In the genomic region with DNA sequence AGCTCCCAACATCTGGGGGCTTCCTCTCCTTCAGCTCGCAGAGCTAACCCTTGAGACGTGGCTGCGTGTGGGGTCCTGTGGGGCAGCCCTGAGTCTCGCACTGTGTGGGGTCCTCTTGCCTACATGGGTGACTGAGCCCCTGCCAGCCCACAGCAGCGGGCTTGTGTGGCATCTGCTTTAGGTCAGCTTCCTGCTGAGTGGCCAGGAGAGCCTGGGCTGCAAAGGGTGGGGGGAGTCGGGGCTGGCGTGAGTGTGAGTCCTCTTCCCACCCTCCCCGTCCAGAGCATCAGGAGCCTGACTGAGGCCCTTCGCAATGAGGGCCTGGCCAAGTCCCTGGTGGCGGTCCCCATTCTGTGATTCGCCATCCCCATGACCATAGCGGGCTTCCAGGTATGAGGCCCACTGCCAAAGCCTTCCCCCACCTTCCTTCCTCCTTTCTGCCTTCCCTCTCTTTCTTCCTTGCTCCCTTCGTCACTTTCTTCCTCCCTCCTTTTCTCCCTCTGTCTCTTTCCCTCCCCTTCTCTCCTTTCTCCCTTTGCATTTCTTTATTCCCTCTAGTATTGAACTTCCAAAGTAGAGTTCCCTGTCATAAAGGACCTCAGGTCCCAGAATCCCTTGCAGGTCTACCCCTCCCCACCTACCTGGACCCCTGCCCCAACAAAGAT, we compare ENCODE assay signal across 27 cellular contexts.
"Had no signal": no experiment of that assay in that cellular context is flagged by ENCODE, and none has a peak within 500 bp of the region (broad histone marks: within the 10 kb centered on the region; RNA-seq: fewer than 3 reads in every experiment).

No MANE protein-coding gene starts in this region.

- H3K36me3 ChIP-seq: colonic mucosa, esophagus squamous epithelium, gastrocnemius medialis, heart right ventricle, left lung, lower lobe of right lung had no signal

- H3K4me1 Mint-ChIP-seq: endodermal cell had no signal

- ATAC-seq: effector memory CD8-positive, alpha-beta T cell; esophagus mucosa; gastrocnemius medialis; heart right ventricle; left cardiac atrium; left lung; left ventricle myocardium superior; lower lobe of right lung; mucosa of descending colon had no signal

- H3K27ac Mint-ChIP-seq: dendritic cell treated with granulocyte-macrophage colony-stimulating factor and Interleukin-4, amounts not matched to agents 40 ng/mL and 50 ng/mL, for 4 days; effector memory CD8-positive, alpha-beta T cell; endodermal cell; mesothelial cell of epicardium had no signal

- H3K36me3 Mint-ChIP-seq: mesothelial cell of epicardium had no signal

- H3K4me3 Mint-ChIP-seq: dendritic cell treated with granulocyte-macrophage colony-stimulating factor and Interleukin-4, amounts not matched to agents 40 ng/mL and 50 ng/mL, for 4 days; effector memory CD8-positive, alpha-beta T cell; endodermal cell; mesothelial cell of epicardium had no signal

- H3K9me3 Mint-ChIP-seq: dendritic cell treated with granulocyte-macrophage colony-stimulating factor and Interleukin-4, amounts not matched to agents 40 ng/mL and 50 ng/mL, for 4 days; effector memory CD8-positive, alpha-beta T cell; endodermal cell; mesothelial cell of epicardium had no signal

- H3K4me3 ChIP-seq: colonic mucosa, esophagus squamous epithelium, gastrocnemius medialis, heart right ventricle, left lung, lower lobe of right lung, mucosa of descending colon had no signal

- H3K27ac ChIP-seq: colonic mucosa, epithelial cell of prostate, esophagus squamous epithelium, gastrocnemius medialis, heart right ventricle, left lung, lower lobe of right lung had no signal

- H3K9me3 ChIP-seq: colonic mucosa, esophagus squamous epithelium, gastrocnemius medialis, heart right ventricle, left lung, lower lobe of right lung, mucosa of descending colon had no signal

- H3K27me3 ChIP-seq: colonic mucosa, gastrocnemius medialis, heart right ventricle, left lung had no signal

- FAIRE-seq: endometrium, islet of Langerhans, keratinocyte had no signal

- DNase-seq: colonic mucosa; cortex of kidney; effector CD8-positive, alpha-beta T cell; effector memory CD8-positive, alpha-beta T cell; endodermal cell; erythroblast; esophagus squamous epithelium; foreskin fibroblast; foreskin melanocyte; gastrocnemius medialis; glutamatergic neuron; head of caudate nucleus; heart right ventricle; hippocampal formation; left cardiac atrium; left lung; left ventricle myocardium superior; lower lobe of right lung; mesenchymal stem cell; mucosa of descending colon had no signal

- H3K4me1 ChIP-seq: colonic mucosa, left lung had no signal
